Comparison of ENCODE assay signal across 1 cellular context in the genomic region with DNA sequence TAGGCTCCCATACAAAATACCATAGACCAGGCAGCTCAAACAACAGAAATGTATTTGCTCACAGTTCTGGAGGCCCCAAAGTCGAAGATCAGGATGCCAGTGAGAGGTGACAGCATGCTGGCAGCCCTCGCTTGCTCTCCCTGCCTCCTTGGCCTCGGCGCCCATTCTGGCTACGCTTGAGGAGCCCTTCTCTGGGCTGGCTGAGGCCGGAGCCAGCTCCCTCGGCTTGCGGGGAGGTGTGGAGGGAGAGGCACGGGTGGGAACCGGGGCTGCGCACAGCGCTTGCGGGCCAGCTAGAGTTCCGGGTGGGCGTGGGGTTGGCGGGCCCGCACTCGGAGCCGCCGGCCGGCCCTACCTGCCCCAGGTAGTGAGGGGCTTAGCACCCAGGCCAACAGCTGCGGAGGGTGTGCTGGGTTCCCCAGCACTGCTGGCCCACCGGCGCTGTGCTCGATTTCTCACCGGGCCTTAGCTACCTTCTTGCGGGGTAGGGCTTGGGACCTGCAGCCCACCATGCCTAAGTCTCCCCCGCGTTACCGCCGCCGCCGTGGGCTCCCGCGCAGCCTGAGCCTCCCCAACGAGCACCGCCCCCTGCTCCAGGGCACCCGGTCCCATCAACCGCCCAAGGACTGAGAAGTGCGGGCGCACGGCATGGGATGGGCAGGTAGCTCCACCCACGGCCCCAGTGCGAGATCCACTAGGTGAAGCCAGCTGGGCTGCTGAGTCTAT.
TF ChIP-seq lines count a peak whose summit lies in the region.

No MANE protein-coding gene starts in this region.

TF ChIP-seq in HepG2, 621 proteins besides CTCF, POLR2A, EP300 and RAD21:
- TF ChIP-seq, protein P1, sequence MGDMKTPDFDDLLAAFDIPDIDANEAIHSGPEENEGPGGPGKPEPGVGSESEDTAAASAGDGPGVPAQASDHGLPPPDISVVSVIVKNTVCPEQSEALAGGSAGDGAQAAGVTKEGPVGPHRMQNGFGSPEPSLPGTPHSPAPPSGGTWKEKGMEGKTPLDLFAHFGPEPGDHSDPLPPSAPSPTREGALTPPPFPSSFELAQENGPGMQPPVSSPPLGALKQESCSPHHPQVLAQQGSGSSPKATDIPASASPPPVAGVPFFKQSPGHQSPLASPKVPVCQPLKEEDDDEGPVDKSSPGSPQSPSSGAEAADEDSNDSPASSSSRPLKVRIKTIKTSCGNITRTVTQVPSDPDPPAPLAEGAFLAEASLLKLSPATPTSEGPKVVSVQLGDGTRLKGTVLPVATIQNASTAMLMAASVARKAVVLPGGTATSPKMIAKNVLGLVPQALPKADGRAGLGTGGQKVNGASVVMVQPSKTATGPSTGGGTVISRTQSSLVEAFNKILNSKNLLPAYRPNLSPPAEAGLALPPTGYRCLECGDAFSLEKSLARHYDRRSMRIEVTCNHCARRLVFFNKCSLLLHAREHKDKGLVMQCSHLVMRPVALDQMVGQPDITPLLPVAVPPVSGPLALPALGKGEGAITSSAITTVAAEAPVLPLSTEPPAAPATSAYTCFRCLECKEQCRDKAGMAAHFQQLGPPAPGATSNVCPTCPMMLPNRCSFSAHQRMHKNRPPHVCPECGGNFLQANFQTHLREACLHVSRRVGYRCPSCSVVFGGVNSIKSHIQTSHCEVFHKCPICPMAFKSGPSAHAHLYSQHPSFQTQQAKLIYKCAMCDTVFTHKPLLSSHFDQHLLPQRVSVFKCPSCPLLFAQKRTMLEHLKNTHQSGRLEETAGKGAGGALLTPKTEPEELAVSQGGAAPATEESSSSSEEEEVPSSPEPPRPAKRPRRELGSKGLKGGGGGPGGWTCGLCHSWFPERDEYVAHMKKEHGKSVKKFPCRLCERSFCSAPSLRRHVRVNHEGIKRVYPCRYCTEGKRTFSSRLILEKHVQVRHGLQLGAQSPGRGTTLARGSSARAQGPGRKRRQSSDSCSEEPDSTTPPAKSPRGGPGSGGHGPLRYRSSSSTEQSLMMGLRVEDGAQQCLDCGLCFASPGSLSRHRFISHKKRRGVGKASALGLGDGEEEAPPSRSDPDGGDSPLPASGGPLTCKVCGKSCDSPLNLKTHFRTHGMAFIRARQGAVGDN (CRISPR knock-in tag; IDR thresholded peaks at IDR 0.05), result 0 out of 2 replicates have a peak, but pooled peaks have one; percentile 16
- TF ChIP-seq TCF12 (IDR thresholded peaks at IDR 0.05), result no peak
- TF ChIP-seq TCF12 (CRISPR knock-in tag; IDR thresholded peaks at IDR 0.05), result no peak
